25 cellular contexts compared by ENCODE assay signal in the genomic region with DNA sequence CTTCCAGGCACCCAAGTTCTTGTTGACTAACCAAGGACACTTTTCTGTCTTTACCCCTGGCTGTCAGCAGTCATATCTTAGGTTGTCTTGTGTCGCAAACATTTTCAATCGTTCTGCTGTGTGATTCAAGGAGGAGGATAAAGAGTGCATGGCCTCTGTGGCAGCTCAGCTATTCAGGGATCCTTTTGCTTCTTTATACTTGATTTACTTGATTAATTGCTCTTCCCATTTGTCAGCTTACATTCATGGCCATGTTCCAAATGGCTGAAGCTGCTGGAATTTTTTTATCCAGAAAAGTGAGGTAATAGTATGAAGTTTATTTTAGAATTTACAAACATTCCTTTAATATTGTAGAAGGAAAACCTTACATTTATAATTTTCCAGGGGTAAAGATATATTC.
"Had no signal": no experiment of that assay in that cellular context is flagged by ENCODE, and none has a peak within 500 bp of the region (broad histone marks: within the 10 kb centered on the region; RNA-seq: fewer than 3 reads in every experiment).

No MANE protein-coding gene starts in this region.

- H3K4me1 ChIP-seq: breast epithelium, prostate gland, suprapubic skin, upper lobe of right lung had no signal

- DNase-seq: activated CD4-positive, alpha-beta T cell treated with anti-CD3 and anti-CD28 coated beads for 36 hours; activated CD4-positive, alpha-beta T cell treated with anti-CD3 and anti-CD28 coated beads, Interleukin-2, amount 50 U/mL, for 48 hours; activated CD4-positive, CD25-positive, alpha-beta regulatory T cell; activated CD8-positive, alpha-beta memory T cell treated with anti-CD3 and anti-CD28 coated beads for 24 hours; activated effector memory CD4-positive, alpha-beta T cell treated with Interleukin-2 at 50 U/mL for 16 hours; activated naive CD4-positive, alpha-beta T cell treated with Interleukin-2 at 50 U/mL for 16 hours; activated naive CD8-positive, alpha-beta T cell treated with anti-CD3 and anti-CD28 coated beads for 36 hours; amniotic stem cell; central memory CD4-positive, alpha-beta T cell; foreskin melanocyte; left cardiac atrium; midbrain; naive thymus-derived CD8-positive, alpha-beta T cell; nucleus accumbens; pancreas; sigmoid colon; stimulated activated CD4-positive, alpha-beta T cell treated with anti-CD3 and anti-CD28 coated beads, Interleukin-1b, Interleukin-23, amount 100 ng/mL, for 48 hours; stimulated activated naive B cell treated with anti-CD40 and anti-IgM and Interleukin-4, amounts not matched to agents 10 μg/mL and 1 μg/mL and 100 μg/mL, for 72 hours; tibial artery; upper lobe of right lung had no signal

- H3K9me3 ChIP-seq: breast epithelium, pancreas, prostate gland, sigmoid colon, suprapubic skin, tibial artery, upper lobe of right lung had no signal

- H3K36me3 ChIP-seq: breast epithelium, pancreas, prostate gland, sigmoid colon, suprapubic skin, tibial artery, upper lobe of right lung had no signal

- ATAC-seq: activated CD4-positive, alpha-beta T cell treated with anti-CD3 and anti-CD28 coated beads for 36 hours; left cardiac atrium; naive thymus-derived CD8-positive, alpha-beta T cell; pancreas; stimulated activated naive B cell treated with anti-CD40 and anti-IgM and Interleukin-4, amounts not matched to agents 10 μg/mL and 1 μg/mL and 100 μg/mL, for 72 hours; upper lobe of right lung had no signal

- H3K27ac ChIP-seq: breast epithelium, pancreas, prostate gland, sigmoid colon, suprapubic skin, tibial artery, upper lobe of right lung had no signal

- H3K4me2 ChIP-seq: smooth muscle cell had no signal

- H3K27me3 ChIP-seq: breast epithelium, pancreas, sigmoid colon, suprapubic skin, tibial artery, upper lobe of right lung had no signal

- FAIRE-seq: endothelial cell of umbilical vein, pancreas had no signal

- H3K4me3 ChIP-seq: breast epithelium, pancreas, prostate gland, sigmoid colon, smooth muscle cell, suprapubic skin, tibial artery, upper lobe of right lung had no signal
